8 cellular contexts compared by ENCODE assay signal in genomic region chr6:79076160-79076559, GRCh38. TPM values are rescaled to one million over a fixed set of nuclear protein-coding genes. Genes with fewer than 3 reads are reported as not detected.
A peak's percentile ranks its signal among the peaks of the same experiment; 100 is the strongest.
DNase-seq lines count a peak whose midpoint lies in the region; ATAC-seq lines count a peak whose summit lies in the region.

No MANE protein-coding gene starts in this region.

- peak overlapping the region; percentile 57 for H3K4me3 ChIP-seq in NT2/D1 (ENCODE audit: insufficient read length, low read depth)

- no peak for ATAC-seq in natural killer cell treated with Interleukin-12 subunit alpha and Interleukin-12 subunit beta and Interleukin-15 and Interleukin-18, amount 100 ng/mL, for 72 hours
- ATAC-seq in HG02885 (IDR thresholded peaks at IDR 0.05; ENCODE audit: poor library complexity, unreplicated experiment): no peak

- H3K36me3 ChIP-seq in NT2/D1 (ENCODE audit: insufficient read depth, insufficient read length, low read length): peaks cover 12% of the 10 kb centered on the region

- peak overlapping the region; percentile 80 for H3K4me3 Mint-ChIP-seq in dendritic cell treated with granulocyte-macrophage colony-stimulating factor and Interleukin-4, amounts not matched to agents 40 ng/mL and 50 ng/mL, for 4 days
- H3K4me3 Mint-ChIP-seq in natural killer cell treated with Interleukin-12 subunit alpha and Interleukin-12 subunit beta and Interleukin-15 and Interleukin-18, amount 100 ng/mL, for 72 hours: peak overlapping the region; percentile 97

- intact Hi-C loops in dendritic cell treated with granulocyte-macrophage colony-stimulating factor and Interleukin-4, amounts not matched to agents 40 ng/mL and 50 ng/mL, for 4 days (cut with micrococcal nuclease): loop anchor here (5.0 to 10.0 kb wide), 3 partner anchors 701 to 1029 kb away; partner anchors contain the start of gene BCKDHB

- peaks cover 30% of the 10 kb centered on the region for H3K36me3 Mint-ChIP-seq in dendritic cell treated with granulocyte-macrophage colony-stimulating factor and Interleukin-4, amounts not matched to agents 40 ng/mL and 50 ng/mL, for 4 days (ENCODE audit: low read depth)
- no peaks in the 10 kb centered on the region for H3K36me3 Mint-ChIP-seq in natural killer cell treated with Interleukin-12 subunit alpha and Interleukin-12 subunit beta and Interleukin-15 and Interleukin-18, amount 100 ng/mL, for 72 hours

- H3K4me1 Mint-ChIP-seq in dendritic cell treated with granulocyte-macrophage colony-stimulating factor and Interleukin-4, amounts not matched to agents 40 ng/mL and 50 ng/mL, for 4 days (ENCODE audit: low read depth): peaks cover 42% of the 10 kb centered on the region
- peaks cover 19 to 65% of the 10 kb centered on the region in 2 donors for H3K4me1 Mint-ChIP-seq in natural killer cell treated with Interleukin-12 subunit alpha and Interleukin-12 subunit beta and Interleukin-15 and Interleukin-18, amount 100 ng/mL, for 72 hours (ENCODE audit: low read depth in 2 of 2)

- H3K27me3 Mint-ChIP-seq in dendritic cell treated with granulocyte-macrophage colony-stimulating factor and Interleukin-4, amounts not matched to agents 40 ng/mL and 50 ng/mL, for 4 days: no peaks in the 10 kb centered on the region
- H3K27me3 Mint-ChIP-seq in natural killer cell treated with Interleukin-12 subunit alpha and Interleukin-12 subunit beta and Interleukin-15 and Interleukin-18, amount 100 ng/mL, for 72 hours: no peaks in the 10 kb centered on the region

- peak overlapping the region; percentile 46 for H3K9ac ChIP-seq in NT2/D1 (ENCODE audit: insufficient read length, low read depth)

- H3K27me3 ChIP-seq in NT2/D1 (ENCODE audit: insufficient read depth, insufficient read length): no peaks in the 10 kb centered on the region

- no peaks in the 10 kb centered on the region for H3K9me3 Mint-ChIP-seq in dendritic cell treated with granulocyte-macrophage colony-stimulating factor and Interleukin-4, amounts not matched to agents 40 ng/mL and 50 ng/mL, for 4 days
- H3K9me3 Mint-ChIP-seq in natural killer cell treated with Interleukin-12 subunit alpha and Interleukin-12 subunit beta and Interleukin-15 and Interleukin-18, amount 100 ng/mL, for 72 hours: no peaks in the 10 kb centered on the region

- peak overlapping the region; percentile 99 for H3K27ac Mint-ChIP-seq in dendritic cell treated with granulocyte-macrophage colony-stimulating factor and Interleukin-4, amounts not matched to agents 40 ng/mL and 50 ng/mL, for 4 days
- H3K27ac Mint-ChIP-seq in natural killer cell treated with Interleukin-12 subunit alpha and Interleukin-12 subunit beta and Interleukin-15 and Interleukin-18, amount 100 ng/mL, for 72 hours: peak overlapping the region; percentile 89 to 93

- H3K4me1 ChIP-seq in NT2/D1 (ENCODE audit: insufficient read depth, insufficient read length): no peaks in the 10 kb centered on the region

- H3K9me3 ChIP-seq in NT2/D1 (ENCODE audit: insufficient read depth, low read length): no peaks in the 10 kb centered on the region; the same call in 1 of the 2 replicates

- DNase-seq in DMS 273 (lab: John Stamatoyannopoulos, UW; ENCODE audit: unreplicated experiment) (peak; percentile 15), DMS 273 treated with DMSO at 0.1 percent for 48 hours (lab: John Stamatoyannopoulos, UW) (no peak), NT2/D1 (ENCODE audit: low read depth, low spot score) (no peak), NCI-H1092 treated with DMSO at 0.1 percent for 48 hours (lab: John Stamatoyannopoulos, UW) (no peak), germinal center (ENCODE audit: low spot score) (no peak)
- DNase-seq in natural killer cell treated with Interleukin-12 subunit alpha and Interleukin-12 subunit beta and Interleukin-15 and Interleukin-18, amount 100 ng/mL, for 72 hours (ENCODE audit: low spot score): no peak

RNA-seq across cellular contexts. Expression of gene PHIP, which starts 1.9 kb away (rescaled TPM):
- 10 to 100 TPM; 34.8 to 40.7 TPM for total RNA-seq in natural killer cell treated with Interleukin-12 subunit alpha and Interleukin-12 subunit beta and Interleukin-15 and Interleukin-18, amount 100 ng/mL, for 72 hours
